ENCODE assay signal across 9 cellular contexts in the genomic region with DNA sequence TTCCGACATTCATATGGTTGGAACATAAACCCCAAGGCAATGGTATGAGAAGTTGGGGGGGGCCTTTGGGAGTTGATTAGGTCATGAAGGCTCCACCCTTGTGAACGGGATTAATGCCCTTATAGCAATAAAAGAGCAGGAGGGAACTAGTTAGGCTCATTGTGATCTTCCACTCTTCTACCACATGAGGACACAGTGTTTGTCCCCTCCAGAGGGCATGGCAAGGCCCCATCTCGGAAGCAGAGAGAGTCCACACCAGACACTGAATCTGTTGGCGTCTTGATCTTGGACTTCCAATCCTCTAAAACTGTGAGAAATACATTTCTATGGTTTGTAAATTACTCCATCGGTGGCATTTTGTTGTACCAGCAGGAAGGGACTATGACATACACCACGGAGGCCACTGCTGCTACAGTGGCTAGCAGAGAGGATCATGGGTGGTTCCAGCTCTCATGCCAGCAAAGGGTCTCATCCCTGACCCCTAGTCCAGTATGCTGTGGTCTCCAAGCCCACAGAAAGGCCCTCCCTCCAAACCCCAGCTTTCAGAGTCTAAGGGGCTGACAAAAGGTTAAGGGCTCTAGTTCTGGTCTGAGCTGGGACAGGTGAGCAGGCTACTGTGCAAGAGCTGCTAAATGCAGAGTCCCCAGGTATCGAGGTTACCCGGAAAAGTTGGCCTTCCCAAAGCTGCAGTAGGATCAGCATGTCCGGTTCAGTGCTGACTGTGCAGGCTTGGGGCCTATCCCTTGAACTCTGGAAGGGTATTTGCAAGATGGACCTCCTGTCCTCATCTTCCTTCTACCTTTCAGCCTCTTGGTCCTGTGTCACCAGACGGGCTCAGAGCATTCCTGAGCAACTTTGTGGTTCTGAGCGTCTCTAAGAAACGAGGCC. TPM values are rescaled to one million over a fixed set of nuclear protein-coding genes. Genes with fewer than 3 reads are reported as not detected.
A peak's percentile ranks its signal among the peaks of the same experiment; 100 is the strongest.
DNase-seq lines count a peak whose midpoint lies in the region; ATAC-seq, FAIRE-seq and TF ChIP-seq lines count a peak whose summit lies in the region.
"Had no signal": no experiment of that assay in that cellular context is flagged by ENCODE, and none has a peak within 500 bp of the region (broad histone marks: within the 10 kb centered on the region; RNA-seq: fewer than 3 reads in every experiment).

No MANE protein-coding gene starts in this region.

- peaks cover 61% of the 10 kb centered on the region for H3K36me3 Mint-ChIP-seq in activated CD4-positive, alpha-beta memory T cell treated with anti-CD3 and anti-CD28 coated beads for 36 hours

- TF ChIP-seq POLR2A in GM12891 (IDR thresholded peaks at IDR 0.05; ENCODE audit: low read depth, low read length), result peak; percentile 66

- peak overlapping the region; percentile 16 for H3K4me3 Mint-ChIP-seq in activated CD4-positive, alpha-beta memory T cell treated with anti-CD3 and anti-CD28 coated beads for 36 hours

- H3K9me3 ChIP-seq in skeletal muscle satellite cell (replicated peaks; ENCODE audit: low read length), result no peaks in the 10 kb centered on the region

- peaks cover 11% of the 10 kb centered on the region for H3K36me3 ChIP-seq in skeletal muscle satellite cell (ENCODE audit: insufficient read depth, low read length)

- H3K4me3 ChIP-seq in fibroblast of mammary gland (ENCODE audit: control insufficient read depth, low read depth, low read length), result no peak overlapping the region
- H3K4me3 ChIP-seq in skeletal muscle satellite cell (ENCODE audit: low read length), result peak overlapping the region; percentile 56

- no peaks in the 10 kb centered on the region for H3K27me3 ChIP-seq in skeletal muscle satellite cell (ENCODE audit: control insufficient read depth, insufficient read depth, low read length)

- DNase-seq in GM12891 (ENCODE audit: insufficient read length, low spot score) (no peak), fibroblast of mammary gland (ENCODE audit: low read depth) (peak; percentile 43), AG08395 (ENCODE audit: low spot score) (no peak), SW 1271 (lab: John Stamatoyannopoulos, UW) (no peak)
- DNase-seq in activated CD4-positive, alpha-beta memory T cell treated with anti-CD3 and anti-CD28 coated beads for 36 hours, result peak; percentile 27
- DNase-seq in stimulated activated naive CD4-positive, alpha-beta T cell treated with Interleukin-2 at 50 U/mL for 16 hours (lab: John Stamatoyannopoulos, UW), result no peak

- H3K4me1 Mint-ChIP-seq in activated CD4-positive, alpha-beta memory T cell treated with anti-CD3 and anti-CD28 coated beads for 36 hours (ENCODE audit: low read depth), result peaks cover 90% of the 10 kb centered on the region

- no peaks in the 10 kb centered on the region for H3K27me3 Mint-ChIP-seq in activated CD4-positive, alpha-beta memory T cell treated with anti-CD3 and anti-CD28 coated beads for 36 hours

- no peaks in the 10 kb centered on the region for H3K9me3 Mint-ChIP-seq in activated CD4-positive, alpha-beta memory T cell treated with anti-CD3 and anti-CD28 coated beads for 36 hours

- CTCF ChIA-PET in activated CD4-positive, alpha-beta memory T cell treated with anti-CD3 and anti-CD28 coated beads for 36 hours (lab: Charles Lee), result interaction anchor here (1.0 to 18.5 kb wide), 7 partner anchors 16 to 1095 kb away, joined by 4 to 392 read pairs (median 6); partner anchors contain the start of gene TOP2A

- POLR2A ChIA-PET in activated CD4-positive, alpha-beta memory T cell treated with anti-CD3 and anti-CD28 coated beads for 36 hours (lab: Charles Lee), result interaction anchor here (0.5 to 5.5 kb wide), 7 partner anchors 11 to 135 kb away, joined by 3 to 56 read pairs (median 3); partner anchors contain the start of gene TOP2A

- intact Hi-C loops in activated CD4-positive, alpha-beta memory T cell treated with anti-CD3 and anti-CD28 coated beads for 36 hours (cut with micrococcal nuclease), result no loop called here

- peak overlapping the region; percentile 78 for H3K4me2 ChIP-seq in skeletal muscle satellite cell (ENCODE audit: low read length)

- TF ChIP-seq CTCF in fibroblast of mammary gland (conservative IDR thresholded peaks at IDR 0.05; ENCODE audit: control insufficient read depth, insufficient read depth, low read depth, low read length), result no peak

- peak overlapping the region; percentile 88 for H3K9ac ChIP-seq in skeletal muscle satellite cell (ENCODE audit: low read depth, low read length)

- H3K4me1 ChIP-seq in skeletal muscle satellite cell (ENCODE audit: control insufficient read depth, insufficient read depth, low read length), result peaks cover 81% of the 10 kb centered on the region

- no peak for ATAC-seq in GM21390 (IDR thresholded peaks at IDR 0.05; ENCODE audit: unreplicated experiment)
- ATAC-seq: left colon had no signal

- H3K27ac Mint-ChIP-seq in activated CD4-positive, alpha-beta memory T cell treated with anti-CD3 and anti-CD28 coated beads for 36 hours, result peak overlapping the region; percentile 79

- FAIRE-seq in GM12891 (lab: Jason Lieb, UNC), result no peak

TF ChIP-seq in GM12891, 5 proteins besides CTCF, POLR2A, EP300 and RAD21:
- TF ChIP-seq POLR2AphosphoS5 (IDR thresholded peaks at IDR 0.05; ENCODE audit: low read depth, low read length) (peak; percentile 69; the same call in 1 of the 2 replicates), POU2F2 (IDR thresholded peaks at IDR 0.05; ENCODE audit: low read depth, low read length) (0 out of 2 replicates have a peak, but pooled peaks have one; percentile 13), PAX5 (IDR thresholded peaks at IDR 0.05; ENCODE audit: insufficient read depth, low read length, severe bottlenecking) (no peak), SPI1 (IDR thresholded peaks at IDR 0.05; ENCODE audit: low read depth, low read length) (no peak), TAF1 (IDR thresholded peaks at IDR 0.05; ENCODE audit: low read depth, low read length) (0 out of 2 replicates have a peak, but pooled peaks have one; percentile 36)

RNA-seq across cellular contexts. Expression of gene CCR7, which starts 12.2 kb away (rescaled TPM):
- 156 TPM for polyA plus RNA-seq in GM12891 (2012; ENCODE audit: low read depth, missing spikeins)
- total RNA-seq in activated CD4-positive, alpha-beta memory T cell treated with anti-CD3 and anti-CD28 coated beads for 36 hours, result 100 to 1,000 TPM; 137 to 145 TPM
- total RNA-seq in skeletal muscle satellite cell (2012; rRNA removed), result 0.25 and 0.66 TPM in 2 replicates

RNA-seq across cellular contexts. Expression of gene TNS4, which starts 51.6 kb away (rescaled TPM):
- polyA plus RNA-seq in GM12891 (2012; ENCODE audit: low read depth, missing spikeins), result 0.22 TPM
- 10 to 100 TPM; 14.5 to 15.2 TPM for total RNA-seq in activated CD4-positive, alpha-beta memory T cell treated with anti-CD3 and anti-CD28 coated beads for 36 hours
- under 0.01 and 0.22 TPM in 2 replicates for total RNA-seq in skeletal muscle satellite cell (2012; rRNA removed)

Comparison
In these comparisons a context has a peak if more than half of its experiments do, and no peak if none do; other contexts are left out.
1. DNase-seq: peak in activated CD4-positive, alpha-beta memory T cell treated with anti-CD3 and anti-CD28 coated beads for 36 hours (single experiment) and fibroblast of mammary gland (single experiment); none in GM12891 (single experiment), stimulated activated naive CD4-positive, alpha-beta T cell treated with Interleukin-2 at 50 U/mL for 16 hours (single experiment), AG08395 (single experiment) and SW 1271 (0 of 2).